In the genomic region with DNA sequence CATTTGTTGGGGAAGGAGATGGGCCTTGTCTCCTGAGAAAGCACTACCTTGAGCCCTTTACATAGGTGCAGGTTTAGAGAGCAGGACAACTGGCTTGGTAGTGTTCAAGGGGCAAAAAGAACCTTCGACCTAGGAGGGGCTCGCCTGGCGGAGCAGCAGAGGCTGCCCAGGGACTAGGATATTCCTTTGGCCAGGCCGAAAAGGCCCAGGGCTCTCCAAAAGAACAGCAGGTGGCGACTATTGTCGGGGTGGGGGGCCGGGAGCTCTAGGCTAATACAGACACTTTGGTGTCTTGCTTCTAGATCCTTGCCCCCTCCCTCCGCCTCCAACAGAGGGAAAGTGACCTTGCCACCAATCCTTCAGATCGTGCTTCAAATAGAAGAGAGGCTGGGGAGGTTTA, we compare ENCODE assay signal across 2 cellular contexts.
TF ChIP-seq lines count a peak whose summit lies in the region.

No MANE protein-coding gene starts in this region.

TF ChIP-seq in GM23338, 12 proteins besides CTCF, POLR2A, EP300 and RAD21 (continues in another document):
- TF ChIP-seq, protein P1, sequence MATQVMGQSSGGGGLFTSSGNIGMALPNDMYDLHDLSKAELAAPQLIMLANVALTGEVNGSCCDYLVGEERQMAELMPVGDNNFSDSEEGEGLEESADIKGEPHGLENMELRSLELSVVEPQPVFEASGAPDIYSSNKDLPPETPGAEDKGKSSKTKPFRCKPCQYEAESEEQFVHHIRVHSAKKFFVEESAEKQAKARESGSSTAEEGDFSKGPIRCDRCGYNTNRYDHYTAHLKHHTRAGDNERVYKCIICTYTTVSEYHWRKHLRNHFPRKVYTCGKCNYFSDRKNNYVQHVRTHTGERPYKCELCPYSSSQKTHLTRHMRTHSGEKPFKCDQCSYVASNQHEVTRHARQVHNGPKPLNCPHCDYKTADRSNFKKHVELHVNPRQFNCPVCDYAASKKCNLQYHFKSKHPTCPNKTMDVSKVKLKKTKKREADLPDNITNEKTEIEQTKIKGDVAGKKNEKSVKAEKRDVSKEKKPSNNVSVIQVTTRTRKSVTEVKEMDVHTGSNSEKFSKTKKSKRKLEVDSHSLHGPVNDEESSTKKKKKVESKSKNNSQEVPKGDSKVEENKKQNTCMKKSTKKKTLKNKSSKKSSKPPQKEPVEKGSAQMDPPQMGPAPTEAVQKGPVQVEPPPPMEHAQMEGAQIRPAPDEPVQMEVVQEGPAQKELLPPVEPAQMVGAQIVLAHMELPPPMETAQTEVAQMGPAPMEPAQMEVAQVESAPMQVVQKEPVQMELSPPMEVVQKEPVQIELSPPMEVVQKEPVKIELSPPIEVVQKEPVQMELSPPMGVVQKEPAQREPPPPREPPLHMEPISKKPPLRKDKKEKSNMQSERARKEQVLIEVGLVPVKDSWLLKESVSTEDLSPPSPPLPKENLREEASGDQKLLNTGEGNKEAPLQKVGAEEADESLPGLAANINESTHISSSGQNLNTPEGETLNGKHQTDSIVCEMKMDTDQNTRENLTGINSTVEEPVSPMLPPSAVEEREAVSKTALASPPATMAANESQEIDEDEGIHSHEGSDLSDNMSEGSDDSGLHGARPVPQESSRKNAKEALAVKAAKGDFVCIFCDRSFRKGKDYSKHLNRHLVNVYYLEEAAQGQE (IDR thresholded peaks at IDR 0.05; ENCODE audit: unreplicated experiment) = no peak
- no peak for TF ChIP-seq STAT1 (IDR thresholded peaks at IDR 0.05; ENCODE audit: unreplicated experiment)
- TF ChIP-seq EZH2 (IDR thresholded peaks at IDR 0.05; ENCODE audit: low read depth, unreplicated experiment) = no peak
- no peak for TF ChIP-seq ZNF114 (CRISPR knock-in tag; IDR thresholded peaks at IDR 0.05)
- no peak for TF ChIP-seq CREB1 (CRISPR knock-in tag; IDR thresholded peaks at IDR 0.05; ENCODE audit: low read depth)
- TF ChIP-seq ZNF331 (CRISPR knock-in tag; IDR thresholded peaks at IDR 0.05; ENCODE audit: low read depth) = no peak
- no peak for TF ChIP-seq JUNB (IDR thresholded peaks at IDR 0.05; ENCODE audit: unreplicated experiment)
- TF ChIP-seq, protein P2, sequence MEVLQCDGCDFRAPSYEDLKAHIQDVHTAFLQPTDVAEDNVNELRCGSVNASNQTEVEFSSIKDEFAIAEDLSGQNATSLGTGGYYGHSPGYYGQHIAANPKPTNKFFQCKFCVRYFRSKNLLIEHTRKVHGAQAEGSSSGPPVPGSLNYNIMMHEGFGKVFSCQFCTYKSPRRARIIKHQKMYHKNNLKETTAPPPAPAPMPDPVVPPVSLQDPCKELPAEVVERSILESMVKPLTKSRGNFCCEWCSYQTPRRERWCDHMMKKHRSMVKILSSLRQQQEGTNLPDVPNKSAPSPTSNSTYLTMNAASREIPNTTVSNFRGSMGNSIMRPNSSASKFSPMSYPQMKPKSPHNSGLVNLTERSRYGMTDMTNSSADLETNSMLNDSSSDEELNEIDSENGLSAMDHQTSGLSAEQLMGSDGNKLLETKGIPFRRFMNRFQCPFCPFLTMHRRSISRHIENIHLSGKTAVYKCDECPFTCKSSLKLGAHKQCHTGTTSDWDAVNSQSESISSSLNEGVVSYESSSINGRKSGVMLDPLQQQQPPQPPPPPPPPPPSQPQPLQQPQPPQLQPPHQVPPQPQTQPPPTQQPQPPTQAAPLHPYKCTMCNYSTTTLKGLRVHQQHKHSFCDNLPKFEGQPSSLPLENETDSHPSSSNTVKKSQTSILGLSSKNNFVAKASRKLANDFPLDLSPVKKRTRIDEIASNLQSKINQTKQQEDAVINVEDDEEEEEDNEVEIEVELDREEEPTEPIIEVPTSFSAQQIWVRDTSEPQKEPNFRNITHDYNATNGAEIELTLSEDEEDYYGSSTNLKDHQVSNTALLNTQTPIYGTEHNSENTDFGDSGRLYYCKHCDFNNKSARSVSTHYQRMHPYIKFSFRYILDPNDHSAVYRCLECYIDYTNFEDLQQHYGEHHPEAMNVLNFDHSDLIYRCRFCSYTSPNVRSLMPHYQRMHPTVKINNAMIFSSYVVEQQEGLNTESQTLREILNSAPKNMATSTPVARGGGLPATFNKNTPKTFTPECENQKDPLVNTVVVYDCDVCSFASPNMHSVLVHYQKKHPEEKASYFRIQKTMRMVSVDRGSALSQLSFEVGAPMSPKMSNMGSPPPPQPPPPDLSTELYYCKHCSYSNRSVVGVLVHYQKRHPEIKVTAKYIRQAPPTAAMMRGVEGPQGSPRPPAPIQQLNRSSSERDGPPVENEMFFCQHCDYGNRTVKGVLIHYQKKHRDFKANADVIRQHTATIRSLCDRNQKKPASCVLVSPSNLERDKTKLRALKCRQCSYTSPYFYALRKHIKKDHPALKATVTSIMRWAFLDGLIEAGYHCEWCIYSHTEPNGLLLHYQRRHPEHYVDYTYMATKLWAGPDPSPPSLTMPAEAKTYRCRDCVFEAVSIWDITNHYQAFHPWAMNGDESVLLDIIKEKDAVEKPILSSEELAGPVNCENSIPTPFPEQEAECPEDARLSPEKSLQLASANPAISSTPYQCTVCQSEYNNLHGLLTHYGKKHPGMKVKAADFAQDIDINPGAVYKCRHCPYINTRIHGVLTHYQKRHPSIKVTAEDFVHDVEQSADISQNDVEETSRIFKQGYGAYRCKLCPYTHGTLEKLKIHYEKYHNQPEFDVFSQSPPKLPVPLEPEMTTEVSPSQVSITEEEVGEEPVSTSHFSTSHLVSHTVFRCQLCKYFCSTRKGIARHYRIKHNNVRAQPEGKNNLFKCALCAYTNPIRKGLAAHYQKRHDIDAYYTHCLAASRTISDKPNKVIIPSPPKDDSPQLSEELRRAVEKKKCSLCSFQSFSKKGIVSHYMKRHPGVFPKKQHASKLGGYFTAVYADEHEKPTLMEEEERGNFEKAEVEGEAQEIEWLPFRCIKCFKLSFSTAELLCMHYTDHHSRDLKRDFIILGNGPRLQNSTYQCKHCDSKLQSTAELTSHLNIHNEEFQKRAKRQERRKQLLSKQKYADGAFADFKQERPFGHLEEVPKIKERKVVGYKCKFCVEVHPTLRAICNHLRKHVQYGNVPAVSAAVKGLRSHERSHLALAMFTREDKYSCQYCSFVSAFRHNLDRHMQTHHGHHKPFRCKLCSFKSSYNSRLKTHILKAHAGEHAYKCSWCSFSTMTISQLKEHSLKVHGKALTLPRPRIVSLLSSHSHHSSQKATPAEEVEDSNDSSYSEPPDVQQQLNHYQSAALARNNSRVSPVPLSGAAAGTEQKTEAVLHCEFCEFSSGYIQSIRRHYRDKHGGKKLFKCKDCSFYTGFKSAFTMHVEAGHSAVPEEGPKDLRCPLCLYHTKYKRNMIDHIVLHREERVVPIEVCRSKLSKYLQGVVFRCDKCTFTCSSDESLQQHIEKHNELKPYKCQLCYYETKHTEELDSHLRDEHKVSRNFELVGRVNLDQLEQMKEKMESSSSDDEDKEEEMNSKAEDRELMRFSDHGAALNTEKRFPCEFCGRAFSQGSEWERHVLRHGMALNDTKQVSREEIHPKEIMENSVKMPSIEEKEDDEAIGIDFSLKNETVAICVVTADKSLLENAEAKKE (CRISPR knock-in tag; IDR thresholded peaks at IDR 0.05) = no peak
- no peak for TF ChIP-seq POLR2AphosphoS5 (IDR thresholded peaks at IDR 0.05; ENCODE audit: low read depth)
- no peak for TF ChIP-seq NANOG (IDR thresholded peaks at IDR 0.05; ENCODE audit: borderline replicate concordance)

TF ChIP-seq in WTC11, 78 proteins besides CTCF, POLR2A, EP300 and RAD21 (continued from another document and continues in another):
- TF ChIP-seq, protein P3, sequence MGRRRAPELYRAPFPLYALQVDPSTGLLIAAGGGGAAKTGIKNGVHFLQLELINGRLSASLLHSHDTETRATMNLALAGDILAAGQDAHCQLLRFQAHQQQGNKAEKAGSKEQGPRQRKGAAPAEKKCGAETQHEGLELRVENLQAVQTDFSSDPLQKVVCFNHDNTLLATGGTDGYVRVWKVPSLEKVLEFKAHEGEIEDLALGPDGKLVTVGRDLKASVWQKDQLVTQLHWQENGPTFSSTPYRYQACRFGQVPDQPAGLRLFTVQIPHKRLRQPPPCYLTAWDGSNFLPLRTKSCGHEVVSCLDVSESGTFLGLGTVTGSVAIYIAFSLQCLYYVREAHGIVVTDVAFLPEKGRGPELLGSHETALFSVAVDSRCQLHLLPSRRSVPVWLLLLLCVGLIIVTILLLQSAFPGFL (CRISPR knock-in tag; IDR thresholded peaks at IDR 0.05; ENCODE audit: borderline replicate concordance) = no peak
- TF ChIP-seq ZNF396 (CRISPR knock-in tag; IDR thresholded peaks at IDR 0.05; ENCODE audit: borderline replicate concordance) (no peak), ATF1 (CRISPR knock-in tag; IDR thresholded peaks at IDR 0.05) (no peak), GTF2I (CRISPR knock-in tag; conservative IDR thresholded peaks at IDR 0.05) (no peak), NFYB (CRISPR knock-in tag; conservative IDR thresholded peaks at IDR 0.05; ENCODE audit: low read depth) (no peak), TP53 (CRISPR knock-in tag; IDR thresholded peaks at IDR 0.05) (no peak)
- TF ChIP-seq, protein P4, sequence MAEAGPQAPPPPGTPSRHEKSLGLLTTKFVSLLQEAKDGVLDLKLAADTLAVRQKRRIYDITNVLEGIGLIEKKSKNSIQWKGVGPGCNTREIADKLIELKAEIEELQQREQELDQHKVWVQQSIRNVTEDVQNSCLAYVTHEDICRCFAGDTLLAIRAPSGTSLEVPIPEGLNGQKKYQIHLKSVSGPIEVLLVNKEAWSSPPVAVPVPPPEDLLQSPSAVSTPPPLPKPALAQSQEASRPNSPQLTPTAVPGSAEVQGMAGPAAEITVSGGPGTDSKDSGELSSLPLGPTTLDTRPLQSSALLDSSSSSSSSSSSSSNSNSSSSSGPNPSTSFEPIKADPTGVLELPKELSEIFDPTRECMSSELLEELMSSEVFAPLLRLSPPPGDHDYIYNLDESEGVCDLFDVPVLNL (CRISPR knock-in tag; IDR thresholded peaks at IDR 0.05; ENCODE audit: borderline replicate concordance, low read depth) = no peak
- TF ChIP-seq, protein P5, sequence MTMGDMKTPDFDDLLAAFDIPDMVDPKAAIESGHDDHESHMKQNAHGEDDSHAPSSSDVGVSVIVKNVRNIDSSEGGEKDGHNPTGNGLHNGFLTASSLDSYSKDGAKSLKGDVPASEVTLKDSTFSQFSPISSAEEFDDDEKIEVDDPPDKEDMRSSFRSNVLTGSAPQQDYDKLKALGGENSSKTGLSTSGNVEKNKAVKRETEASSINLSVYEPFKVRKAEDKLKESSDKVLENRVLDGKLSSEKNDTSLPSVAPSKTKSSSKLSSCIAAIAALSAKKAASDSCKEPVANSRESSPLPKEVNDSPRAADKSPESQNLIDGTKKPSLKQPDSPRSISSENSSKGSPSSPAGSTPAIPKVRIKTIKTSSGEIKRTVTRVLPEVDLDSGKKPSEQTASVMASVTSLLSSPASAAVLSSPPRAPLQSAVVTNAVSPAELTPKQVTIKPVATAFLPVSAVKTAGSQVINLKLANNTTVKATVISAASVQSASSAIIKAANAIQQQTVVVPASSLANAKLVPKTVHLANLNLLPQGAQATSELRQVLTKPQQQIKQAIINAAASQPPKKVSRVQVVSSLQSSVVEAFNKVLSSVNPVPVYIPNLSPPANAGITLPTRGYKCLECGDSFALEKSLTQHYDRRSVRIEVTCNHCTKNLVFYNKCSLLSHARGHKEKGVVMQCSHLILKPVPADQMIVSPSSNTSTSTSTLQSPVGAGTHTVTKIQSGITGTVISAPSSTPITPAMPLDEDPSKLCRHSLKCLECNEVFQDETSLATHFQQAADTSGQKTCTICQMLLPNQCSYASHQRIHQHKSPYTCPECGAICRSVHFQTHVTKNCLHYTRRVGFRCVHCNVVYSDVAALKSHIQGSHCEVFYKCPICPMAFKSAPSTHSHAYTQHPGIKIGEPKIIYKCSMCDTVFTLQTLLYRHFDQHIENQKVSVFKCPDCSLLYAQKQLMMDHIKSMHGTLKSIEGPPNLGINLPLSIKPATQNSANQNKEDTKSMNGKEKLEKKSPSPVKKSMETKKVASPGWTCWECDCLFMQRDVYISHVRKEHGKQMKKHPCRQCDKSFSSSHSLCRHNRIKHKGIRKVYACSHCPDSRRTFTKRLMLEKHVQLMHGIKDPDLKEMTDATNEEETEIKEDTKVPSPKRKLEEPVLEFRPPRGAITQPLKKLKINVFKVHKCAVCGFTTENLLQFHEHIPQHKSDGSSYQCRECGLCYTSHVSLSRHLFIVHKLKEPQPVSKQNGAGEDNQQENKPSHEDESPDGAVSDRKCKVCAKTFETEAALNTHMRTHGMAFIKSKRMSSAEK (CRISPR knock-in tag; IDR thresholded peaks at IDR 0.05; ENCODE audit: borderline replicate concordance) = no peak
- TF ChIP-seq, protein P6, sequence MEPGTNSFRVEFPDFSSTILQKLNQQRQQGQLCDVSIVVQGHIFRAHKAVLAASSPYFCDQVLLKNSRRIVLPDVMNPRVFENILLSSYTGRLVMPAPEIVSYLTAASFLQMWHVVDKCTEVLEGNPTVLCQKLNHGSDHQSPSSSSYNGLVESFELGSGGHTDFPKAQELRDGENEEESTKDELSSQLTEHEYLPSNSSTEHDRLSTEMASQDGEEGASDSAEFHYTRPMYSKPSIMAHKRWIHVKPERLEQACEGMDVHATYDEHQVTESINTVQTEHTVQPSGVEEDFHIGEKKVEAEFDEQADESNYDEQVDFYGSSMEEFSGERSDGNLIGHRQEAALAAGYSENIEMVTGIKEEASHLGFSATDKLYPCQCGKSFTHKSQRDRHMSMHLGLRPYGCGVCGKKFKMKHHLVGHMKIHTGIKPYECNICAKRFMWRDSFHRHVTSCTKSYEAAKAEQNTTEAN (CRISPR knock-in tag; IDR thresholded peaks at IDR 0.05) = no peak
- TF ChIP-seq, protein P7, sequence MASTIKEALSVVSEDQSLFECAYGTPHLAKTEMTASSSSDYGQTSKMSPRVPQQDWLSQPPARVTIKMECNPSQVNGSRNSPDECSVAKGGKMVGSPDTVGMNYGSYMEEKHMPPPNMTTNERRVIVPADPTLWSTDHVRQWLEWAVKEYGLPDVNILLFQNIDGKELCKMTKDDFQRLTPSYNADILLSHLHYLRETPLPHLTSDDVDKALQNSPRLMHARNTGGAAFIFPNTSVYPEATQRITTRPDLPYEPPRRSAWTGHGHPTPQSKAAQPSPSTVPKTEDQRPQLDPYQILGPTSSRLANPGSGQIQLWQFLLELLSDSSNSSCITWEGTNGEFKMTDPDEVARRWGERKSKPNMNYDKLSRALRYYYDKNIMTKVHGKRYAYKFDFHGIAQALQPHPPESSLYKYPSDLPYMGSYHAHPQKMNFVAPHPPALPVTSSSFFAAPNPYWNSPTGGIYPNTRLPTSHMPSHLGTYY (CRISPR knock-in tag; IDR thresholded peaks at IDR 0.05) = no peak
- TF ChIP-seq, protein P8, sequence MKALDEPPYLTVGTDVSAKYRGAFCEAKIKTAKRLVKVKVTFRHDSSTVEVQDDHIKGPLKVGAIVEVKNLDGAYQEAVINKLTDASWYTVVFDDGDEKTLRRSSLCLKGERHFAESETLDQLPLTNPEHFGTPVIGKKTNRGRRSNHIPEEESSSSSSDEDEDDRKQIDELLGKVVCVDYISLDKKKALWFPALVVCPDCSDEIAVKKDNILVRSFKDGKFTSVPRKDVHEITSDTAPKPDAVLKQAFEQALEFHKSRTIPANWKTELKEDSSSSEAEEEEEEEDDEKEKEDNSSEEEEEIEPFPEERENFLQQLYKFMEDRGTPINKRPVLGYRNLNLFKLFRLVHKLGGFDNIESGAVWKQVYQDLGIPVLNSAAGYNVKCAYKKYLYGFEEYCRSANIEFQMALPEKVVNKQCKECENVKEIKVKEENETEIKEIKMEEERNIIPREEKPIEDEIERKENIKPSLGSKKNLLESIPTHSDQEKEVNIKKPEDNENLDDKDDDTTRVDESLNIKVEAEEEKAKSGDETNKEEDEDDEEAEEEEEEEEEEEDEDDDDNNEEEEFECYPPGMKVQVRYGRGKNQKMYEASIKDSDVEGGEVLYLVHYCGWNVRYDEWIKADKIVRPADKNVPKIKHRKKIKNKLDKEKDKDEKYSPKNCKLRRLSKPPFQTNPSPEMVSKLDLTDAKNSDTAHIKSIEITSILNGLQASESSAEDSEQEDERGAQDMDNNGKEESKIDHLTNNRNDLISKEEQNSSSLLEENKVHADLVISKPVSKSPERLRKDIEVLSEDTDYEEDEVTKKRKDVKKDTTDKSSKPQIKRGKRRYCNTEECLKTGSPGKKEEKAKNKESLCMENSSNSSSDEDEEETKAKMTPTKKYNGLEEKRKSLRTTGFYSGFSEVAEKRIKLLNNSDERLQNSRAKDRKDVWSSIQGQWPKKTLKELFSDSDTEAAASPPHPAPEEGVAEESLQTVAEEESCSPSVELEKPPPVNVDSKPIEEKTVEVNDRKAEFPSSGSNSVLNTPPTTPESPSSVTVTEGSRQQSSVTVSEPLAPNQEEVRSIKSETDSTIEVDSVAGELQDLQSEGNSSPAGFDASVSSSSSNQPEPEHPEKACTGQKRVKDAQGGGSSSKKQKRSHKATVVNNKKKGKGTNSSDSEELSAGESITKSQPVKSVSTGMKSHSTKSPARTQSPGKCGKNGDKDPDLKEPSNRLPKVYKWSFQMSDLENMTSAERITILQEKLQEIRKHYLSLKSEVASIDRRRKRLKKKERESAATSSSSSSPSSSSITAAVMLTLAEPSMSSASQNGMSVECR (CRISPR knock-in tag; IDR thresholded peaks at IDR 0.05; ENCODE audit: borderline replicate concordance) = no peak
